In genomic region chr9:36210722-36211121, GRCh38 we compare ENCODE assay signal across 20 cellular contexts. TPM values are rescaled to one million over a fixed set of nuclear protein-coding genes. Genes with fewer than 3 reads are reported as not detected.
DNase-seq lines count a peak whose midpoint lies in the region; ATAC-seq, FAIRE-seq and TF ChIP-seq lines count a peak whose summit lies in the region.
"Had no signal": no experiment of that assay in that cellular context is flagged by ENCODE, and none has a peak within 500 bp of the region (broad histone marks: within the 10 kb centered on the region; RNA-seq: fewer than 3 reads in every experiment).

No MANE protein-coding gene starts in this region.

- H3K27me3 ChIP-seq in heart right ventricle = no peaks in the 10 kb centered on the region
- H3K27me3 ChIP-seq in H7 (ENCODE audit: control insufficient read depth, insufficient read depth, low read length) = no peaks in the 10 kb centered on the region
- H3K27me3 ChIP-seq: BLaER1 treated with 17β-estradiol and CSF1 and Interleukin-3, amounts not matched to agents 10 nM and 100 nM had no signal

- H3K27ac Mint-ChIP-seq in activated T-helper 17 cell treated with anti-CD3 and anti-CD28 coated beads, Interleukin-2, amount 50 U/mL, for 72 hours = peak overlapping the region; percentile 95
- H3K27ac Mint-ChIP-seq in immature natural killer cell (peak overlapping the region in 4 of 6 donors; percentile 0 to 58 (median 15)), CD14-positive monocyte (peak overlapping the region in 3 of 7 donors; percentile 9 to 41 (median 22))
- H3K27ac Mint-ChIP-seq: type B pancreatic cell had no signal

- no peak for FAIRE-seq in H54 (lab: Jason Lieb, UNC)
- FAIRE-seq: TTC549 had no signal

- TF ChIP-seq CTCF in heart right ventricle (IDR thresholded peaks at IDR 0.05) = no peak
- TF ChIP-seq CTCF in CD14-positive monocyte (IDR thresholded peaks at IDR 0.05) = no peak

- H3K4me1 Mint-ChIP-seq in activated T-helper 17 cell treated with anti-CD3 and anti-CD28 coated beads, Interleukin-2, amount 50 U/mL, for 72 hours = peaks cover 30% of the 10 kb centered on the region
- H3K4me1 Mint-ChIP-seq in immature natural killer cell (peaks cover 52 to 94% of the 10 kb centered on the region in 2 donors), CD14-positive monocyte (peaks cover 1% of the 10 kb centered on the region)

- peaks cover 100% of the 10 kb centered on the region for H3K36me3 Mint-ChIP-seq in activated T-helper 17 cell treated with anti-CD3 and anti-CD28 coated beads, Interleukin-2, amount 50 U/mL, for 72 hours (ENCODE audit: low read depth)
- H3K36me3 Mint-ChIP-seq in immature natural killer cell (peaks cover 0 to 29% (median 20%) of the 10 kb centered on the region in 3 donors), CD14-positive monocyte (peaks cover 82 to 89% of the 10 kb centered on the region in 2 donors)

- H3K4me1 ChIP-seq in heart right ventricle = peaks cover 18 to 97% (median 92%) of the 10 kb centered on the region in 9 donors

- peak overlapping the region in 6 of 10 donors; percentile 6 to 87 (median 58) for H3K27ac ChIP-seq in heart right ventricle
- peak overlapping the region; percentile 51 for H3K27ac ChIP-seq in substantia nigra (ENCODE audit: low read depth, low read length, poor library complexity, severe bottlenecking)
- H3K27ac ChIP-seq: BLaER1 treated with 17β-estradiol and CSF1 and Interleukin-3, amounts not matched to agents 10 nM and 100 nM; GM23248 had no signal

- H3K27me3 Mint-ChIP-seq in activated T-helper 17 cell treated with anti-CD3 and anti-CD28 coated beads, Interleukin-2, amount 50 U/mL, for 72 hours = no peaks in the 10 kb centered on the region
- H3K27me3 Mint-ChIP-seq in immature natural killer cell (ENCODE audit: low read depth in 3 of 3) (no peaks in the 10 kb centered on the region), CD14-positive monocyte (ENCODE audit: low read depth in 3 of 3) (peaks cover 0 to 1% (median 0%) of the 10 kb centered on the region in 3 donors)
- H3K27me3 Mint-ChIP-seq: stimulated activated naive CD8-positive, alpha-beta T cell treated with anti-CD3 and anti-CD28 coated beads, Interleukin-15, amount 100 ng/mL, for 72 hours; type B pancreatic cell had no signal

- H3K4me3 ChIP-seq in heart right ventricle = peak overlapping the region in 1 of 10 donors; percentile 1
- H3K4me3 ChIP-seq in H7 (ENCODE audit: insufficient read depth, low read depth, low read length) = no peak overlapping the region
- H3K4me3 ChIP-seq: BLaER1 treated with 17β-estradiol and CSF1 and Interleukin-3, amounts not matched to agents 10 nM and 100 nM; GM23248 had no signal

- DNase-seq in heart right ventricle (no peak), Right ventricle myocardium superior (no peak), immature natural killer cell (no peak), substantia nigra (lab: John Stamatoyannopoulos, UW) (no peak), CD14-positive monocyte (ENCODE audit: low spot score) (no peak), H54 (ENCODE audit: insufficient read length, low spot score) (no peak), H7 (no peak)
- DNase-seq: erythroblast; foreskin fibroblast; GM23248; Karpas-422; NCI-H1694 treated with DMSO at 0.1 percent for 48 hours; NCI-H69; stimulated activated CD4-positive, alpha-beta T cell treated with anti-CD3 and anti-CD28 coated beads, Interleukin-4, amount 100 ng/mL, for 24 hours; stimulated activated naive CD8-positive, alpha-beta T cell treated with anti-CD3 and anti-CD28 coated beads, Interleukin-15, amount 100 ng/mL, for 72 hours had no signal

- WGBS in heart right ventricle, 2 donors = 61 to 64% methylated on average over 8 of the region's 8 CpGs

- H3K9me3 Mint-ChIP-seq in activated T-helper 17 cell treated with anti-CD3 and anti-CD28 coated beads, Interleukin-2, amount 50 U/mL, for 72 hours = no peaks in the 10 kb centered on the region
- H3K9me3 Mint-ChIP-seq in immature natural killer cell (no peaks in the 10 kb centered on the region), CD14-positive monocyte (no peaks in the 10 kb centered on the region)
- H3K9me3 Mint-ChIP-seq: stimulated activated naive CD8-positive, alpha-beta T cell treated with anti-CD3 and anti-CD28 coated beads, Interleukin-15, amount 100 ng/mL, for 72 hours; type B pancreatic cell had no signal

- no peak for TF ChIP-seq POLR2A in H54 (IDR thresholded peaks at IDR 0.05; ENCODE audit: low read depth, low read length)

- no peaks in the 10 kb centered on the region for H3K9me3 ChIP-seq in heart right ventricle
- H3K9me3 ChIP-seq: BLaER1 treated with 17β-estradiol and CSF1 and Interleukin-3, amounts not matched to agents 10 nM and 100 nM had no signal

- ATAC-seq in heart right ventricle (peak in 1 of 8 donors; percentile 16), Right ventricle myocardium superior (ENCODE audit: poor library complexity) (no peak)
- ATAC-seq in activated T-helper 17 cell treated with anti-CD3 and anti-CD28 coated beads, Interleukin-2, amount 50 U/mL, for 72 hours (replicated peaks) = no peak
- ATAC-seq: stimulated activated naive CD8-positive, alpha-beta T cell treated with anti-CD3 and anti-CD28 coated beads, Interleukin-15, amount 100 ng/mL, for 72 hours had no signal

- H3K4me3 Mint-ChIP-seq in activated T-helper 17 cell treated with anti-CD3 and anti-CD28 coated beads, Interleukin-2, amount 50 U/mL, for 72 hours = no peak overlapping the region
- H3K4me3 Mint-ChIP-seq in immature natural killer cell (no peak overlapping the region), CD14-positive monocyte (no peak overlapping the region)
- H3K4me3 Mint-ChIP-seq: stimulated activated naive CD8-positive, alpha-beta T cell treated with anti-CD3 and anti-CD28 coated beads, Interleukin-15, amount 100 ng/mL, for 72 hours; type B pancreatic cell had no signal

- intact Hi-C loops in heart right ventricle (cut with DNase I) = no loop called here
- intact Hi-C loops in Right ventricle myocardium superior (cut with DNase I) = no loop called here
- intact Hi-C loops in CD14-positive monocyte (cut with micrococcal nuclease) = no loop called here

- H3K36me3 ChIP-seq in heart right ventricle (peaks cover 0 to 97% (median 10%) of the 10 kb centered on the region in 9 donors), H7 (replicated peaks; ENCODE audit: control insufficient read depth, insufficient read depth, low read length) (peaks cover 36% of the 10 kb centered on the region)

RNA-seq across cellular contexts. Expression of gene CLTA, which starts 20.0 kb away (rescaled TPM):
- total RNA-seq in heart right ventricle = 10 to 100 TPM; 44.5 to 80.4 (median 48.8) TPM
- 100 to 1,000 TPM in 1 of 2 donors, 10 to 100 TPM in 1; 34.3 to 138 TPM for polyA plus RNA-seq in heart right ventricle
- 63.0 TPM for total RNA-seq in Right ventricle myocardium superior
- total RNA-seq in activated T-helper 17 cell treated with anti-CD3 and anti-CD28 coated beads, Interleukin-2, amount 50 U/mL, for 72 hours = 100 to 1,000 TPM in 1 of 2 donors, 10 to 100 TPM in 1; 69.3 to 166 TPM
- 100 to 1,000 TPM in 1 of 3 donors, 10 to 100 TPM in 2; 62.2 to 121 (median 89.0) TPM for polyA plus RNA-seq in immature natural killer cell
- polyA plus RNA-seq in CD14-positive monocyte = 100 to 1,000 TPM; 225 to 262 TPM
- total RNA-seq in H7 (2014; rRNA removed; shearing (Covaris generic)) = 222 TPM in 2 replicates

RNA-seq across cellular contexts. Expression of gene CCIN, which starts 41.5 kb away (rescaled TPM):
- total RNA-seq in heart right ventricle = under 1 TPM in 1 of 10 donors, not detected in 9; 0.15 TPM
- polyA plus RNA-seq in heart right ventricle = under 1 TPM in 1 of 2 donors, not detected in 1; 0.12 TPM
- total RNA-seq in Right ventricle myocardium superior = not detected
- not detected for total RNA-seq in activated T-helper 17 cell treated with anti-CD3 and anti-CD28 coated beads, Interleukin-2, amount 50 U/mL, for 72 hours
- under 1 TPM in 1 of 3 donors, not detected in 2; 0.43 TPM for polyA plus RNA-seq in immature natural killer cell
- polyA plus RNA-seq in CD14-positive monocyte = under 1 TPM; 0.11 to 0.35 TPM
- 0.17 TPM in 1 of 2 replicates, not detected in the other for total RNA-seq in H7 (2014; rRNA removed; shearing (Covaris generic))
- total RNA-seq: lower leg skin had no signal

RNA-seq across cellular contexts. Expression of gene GNE, which starts 47.5 kb away (rescaled TPM):
- total RNA-seq in heart right ventricle = 10 to 100 TPM; 10.1 to 14.9 (median 12.5) TPM
- polyA plus RNA-seq in heart right ventricle = 1 to 10 TPM; 4.0 to 7.6 TPM
- 12.4 TPM for total RNA-seq in Right ventricle myocardium superior
- 10 to 100 TPM; 19.3 to 19.6 TPM for total RNA-seq in activated T-helper 17 cell treated with anti-CD3 and anti-CD28 coated beads, Interleukin-2, amount 50 U/mL, for 72 hours
- 1 to 10 TPM; 2.3 to 4.8 (median 4.3) TPM for polyA plus RNA-seq in immature natural killer cell
- polyA plus RNA-seq in CD14-positive monocyte = 1 to 10 TPM; 4.1 to 4.5 TPM
- total RNA-seq in H7 (2014; rRNA removed; shearing (Covaris generic)) = 14.1 and 14.3 TPM in 2 replicates
